9 cellular contexts compared by ENCODE assay signal in genomic region chr15:89089316-89090230, GRCh38. TPM values are rescaled to one million over a fixed set of nuclear protein-coding genes. Genes with fewer than 3 reads are reported as not detected.
DNase-seq lines count a peak whose midpoint lies in the region; ATAC-seq, FAIRE-seq and TF ChIP-seq lines count a peak whose summit lies in the region.
"Had no signal": no experiment of that assay in that cellular context is flagged by ENCODE, and none has a peak within 500 bp of the region (broad histone marks: within the 10 kb centered on the region; RNA-seq: fewer than 3 reads in every experiment).

No MANE protein-coding gene starts in this region.

- H3K27ac Mint-ChIP-seq in activated T-cell treated with anti-CD3 and anti-CD28 coated beads, Interleukin-2, amount 50 U/mL, for 72 hours: peak overlapping the region; percentile 99
- peak overlapping the region; percentile 90 for H3K27ac Mint-ChIP-seq in activated T-helper 17 cell treated with anti-CD3 and anti-CD28 coated beads, Interleukin-2, amount 50 U/mL, for 72 hours

- no peaks in the 10 kb centered on the region for H3K9me1 ChIP-seq in keratinocyte (ENCODE audit: control insufficient read depth, extremely low read depth, insufficient read depth, low read length)

- peak overlapping the region; percentile 95 for H3K4me2 ChIP-seq in keratinocyte (ENCODE audit: control insufficient read depth, extremely low read depth, insufficient read depth, low read depth, low read length)

- H3K9me3 ChIP-seq in keratinocyte (ENCODE audit: control insufficient read depth, low read depth, low read length): no peaks in the 10 kb centered on the region
- H3K9me3 ChIP-seq in thyroid gland: no peaks in the 10 kb centered on the region

- H3K4me3 ChIP-seq in keratinocyte (ENCODE audit: control insufficient read depth in 2 of 3, extremely low read depth in 1 of 3, insufficient read depth in 2 of 3, low read depth in 1 of 3, low read length in 3 of 3) (peak overlapping the region; percentile 76 to 95 (median 78)), thyroid gland (replicated peaks in 1 of 3) (peak overlapping the region in 1 of 3 donors; percentile 82)

- 85 to 92% methylated on average over 5 of the region's 5 CpGs for WGBS in thyroid gland, 2 donors

- peaks cover 34% of the 10 kb centered on the region for H3K4me1 ChIP-seq in keratinocyte (ENCODE audit: control insufficient read depth, extremely low read depth, insufficient read depth, low read length)
- peaks cover 16 to 22% of the 10 kb centered on the region in 2 donors for H3K4me1 ChIP-seq in thyroid gland

- H3K27ac ChIP-seq in keratinocyte (ENCODE audit: control insufficient read depth, insufficient read depth, low read length) (peak overlapping the region; percentile 66), thyroid gland (peak overlapping the region in 2 of 3 donors; percentile 79 to 86)

- peaks cover 3 to 7% of the 10 kb centered on the region in 2 donors for H3K36me3 Mint-ChIP-seq in activated T-cell treated with anti-CD3 and anti-CD28 coated beads, Interleukin-2, amount 50 U/mL, for 72 hours (ENCODE audit: insufficient read depth in 2 of 2)
- peaks cover 10% of the 10 kb centered on the region for H3K36me3 Mint-ChIP-seq in activated T-cell treated with anti-CD3 and anti-CD28 coated beads, Interleukin-2, amount 50 U/mL, for 4 hours (ENCODE audit: insufficient read depth)
- H3K36me3 Mint-ChIP-seq in activated T-helper 17 cell treated with anti-CD3 and anti-CD28 coated beads, Interleukin-2, amount 50 U/mL, for 72 hours (ENCODE audit: low read depth): peaks cover 24% of the 10 kb centered on the region

- peaks cover 35% of the 10 kb centered on the region for H3K79me2 ChIP-seq in keratinocyte (ENCODE audit: control insufficient read depth, insufficient read depth, low read length)

- H4K20me1 ChIP-seq in keratinocyte (ENCODE audit: control insufficient read depth, extremely low read depth, insufficient read depth, low read length): no peaks in the 10 kb centered on the region

- no peak for DNase-seq in activated T-cell treated with anti-CD3 and anti-CD28 coated beads, Interleukin-2, amount 50 U/mL, for 72 hours
- no peak for DNase-seq in activated T-cell treated with anti-CD3 and anti-CD28 coated beads, Interleukin-2, amount 50 U/mL, for 4 hours
- no peak for DNase-seq in keratinocyte (ENCODE audit: low read depth, low spot score)
- no peak for DNase-seq in thyroid gland
- DNase-seq in NCI-H524 treated with DMSO at 0.1 percent for 48 hours (lab: John Stamatoyannopoulos, UW): no peak
- no peak for DNase-seq in NCI-H345 treated with DMSO at 0.1 percent for 48 hours (lab: John Stamatoyannopoulos, UW; ENCODE audit: unreplicated experiment)
- no peak for DNase-seq in SHP77 treated with DMSO at 0.1 percent for 48 hours (lab: John Stamatoyannopoulos, UW)

- ATAC-seq in activated T-cell treated with anti-CD3 and anti-CD28 coated beads, Interleukin-2, amount 50 U/mL, for 72 hours (replicated peaks in 1 of 2): no peak
- no peak for ATAC-seq in activated T-cell treated with anti-CD3 and anti-CD28 coated beads, Interleukin-2, amount 50 U/mL, for 4 hours
- no peak for ATAC-seq in activated T-helper 17 cell treated with anti-CD3 and anti-CD28 coated beads, Interleukin-2, amount 50 U/mL, for 72 hours (replicated peaks)

- no peak for FAIRE-seq in keratinocyte (lab: Jason Lieb, UNC)
- FAIRE-seq: G401.6 had no signal

- dilution Hi-C loops in keratinocyte (cut with MboI; ENCODE audit: extremely low pct_ligation_motif_present, low sequenced_read_pairs): no loop called here

- peaks cover 42% of the 10 kb centered on the region for H3K4me1 Mint-ChIP-seq in activated T-cell treated with anti-CD3 and anti-CD28 coated beads, Interleukin-2, amount 50 U/mL, for 72 hours (ENCODE audit: low read depth)
- H3K4me1 Mint-ChIP-seq in activated T-cell treated with anti-CD3 and anti-CD28 coated beads, Interleukin-2, amount 50 U/mL, for 4 hours (ENCODE audit: low read depth): peaks cover 43% of the 10 kb centered on the region
- peaks cover 34% of the 10 kb centered on the region for H3K4me1 Mint-ChIP-seq in activated T-helper 17 cell treated with anti-CD3 and anti-CD28 coated beads, Interleukin-2, amount 50 U/mL, for 72 hours

- H3K27me3 ChIP-seq in keratinocyte (ENCODE audit: control insufficient read depth, extremely low read depth, insufficient read depth, low read length) (no peaks in the 10 kb centered on the region), thyroid gland (no peaks in the 10 kb centered on the region)

- H3K27me3 Mint-ChIP-seq in activated T-cell treated with anti-CD3 and anti-CD28 coated beads, Interleukin-2, amount 50 U/mL, for 72 hours (ENCODE audit: low read depth): no peaks in the 10 kb centered on the region
- H3K27me3 Mint-ChIP-seq in activated T-cell treated with anti-CD3 and anti-CD28 coated beads, Interleukin-2, amount 50 U/mL, for 4 hours (ENCODE audit: low read depth): no peaks in the 10 kb centered on the region
- no peaks in the 10 kb centered on the region for H3K27me3 Mint-ChIP-seq in activated T-helper 17 cell treated with anti-CD3 and anti-CD28 coated beads, Interleukin-2, amount 50 U/mL, for 72 hours

- H3K36me3 ChIP-seq in keratinocyte (ENCODE audit: control insufficient read depth in 2 of 2, extremely low read depth in 1 of 2, insufficient read depth in 2 of 2, low read length in 2 of 2) (no peaks in the 10 kb centered on the region), thyroid gland (no peaks in the 10 kb centered on the region)

- no peaks in the 10 kb centered on the region for H3K9me3 Mint-ChIP-seq in activated T-cell treated with anti-CD3 and anti-CD28 coated beads, Interleukin-2, amount 50 U/mL, for 72 hours
- H3K9me3 Mint-ChIP-seq in activated T-cell treated with anti-CD3 and anti-CD28 coated beads, Interleukin-2, amount 50 U/mL, for 4 hours: no peaks in the 10 kb centered on the region
- H3K9me3 Mint-ChIP-seq in activated T-helper 17 cell treated with anti-CD3 and anti-CD28 coated beads, Interleukin-2, amount 50 U/mL, for 72 hours: no peaks in the 10 kb centered on the region

- H3K9ac ChIP-seq in keratinocyte (ENCODE audit: control insufficient read depth, extremely low read depth, insufficient read depth, low read length): peak overlapping the region; percentile 84

- TF ChIP-seq CTCF in keratinocyte (optimal IDR thresholded peaks at IDR 0.05 in 1 of 3, IDR thresholded peaks at IDR 0.05 in 1 of 3, conservative IDR thresholded peaks at IDR 0.05 in 1 of 3; ENCODE audit: extremely low read depth in 1 of 3, insufficient read depth in 2 of 3, low read length in 3 of 3) (no peak), thyroid gland (IDR thresholded peaks at IDR 0.05) (no peak)

- H3K4me3 Mint-ChIP-seq in activated T-cell treated with anti-CD3 and anti-CD28 coated beads, Interleukin-2, amount 50 U/mL, for 72 hours: no peak overlapping the region
- H3K4me3 Mint-ChIP-seq in activated T-cell treated with anti-CD3 and anti-CD28 coated beads, Interleukin-2, amount 50 U/mL, for 4 hours: no peak overlapping the region
- H3K4me3 Mint-ChIP-seq in activated T-helper 17 cell treated with anti-CD3 and anti-CD28 coated beads, Interleukin-2, amount 50 U/mL, for 72 hours: no peak overlapping the region

- intact Hi-C loops in thyroid gland (cut with DNase I): no loop called here

- no peak for TF ChIP-seq POLR2A in thyroid gland (IDR thresholded peaks at IDR 0.05)

- H2AFZ ChIP-seq in keratinocyte (ENCODE audit: control insufficient read depth, low read length): no peak overlapping the region

RNA-seq across cellular contexts. Expression of gene ABHD2, which starts 1.3 kb away (rescaled TPM):
- 10 to 100 TPM; 36.8 to 44.1 TPM for total RNA-seq in activated T-cell treated with anti-CD3 and anti-CD28 coated beads, Interleukin-2, amount 50 U/mL, for 72 hours
- 10 to 100 TPM; 48.9 to 72.6 (median 64.1) TPM for total RNA-seq in activated T-cell treated with anti-CD3 and anti-CD28 coated beads, Interleukin-2, amount 50 U/mL, for 4 hours
- 10 to 100 TPM; 40.1 to 47.7 TPM for total RNA-seq in activated T-helper 17 cell treated with anti-CD3 and anti-CD28 coated beads, Interleukin-2, amount 50 U/mL, for 72 hours
- 22.8 to 32.9 TPM (median 23.0 TPM) in 3 replicates for polyA plus RNA-seq in keratinocyte
- 13.4 TPM for polyA plus RNA-seq in keratinocyte (2011; ENCODE audit: low read depth)
- polyA plus RNA-seq in keratinocyte (2011; cell fraction: cytosol; rRNA removed): 10.2 and 12.6 TPM in 2 replicates
- polyA plus RNA-seq in keratinocyte (2011; cell fraction: nucleus; rRNA removed): 32.7 and 34.4 TPM in 2 replicates
- 6.4 and 23.6 TPM in 2 replicates for polyA plus RNA-seq in keratinocyte (2012; ENCODE audit: low replicate concordance)
- 74.6 to 119 TPM (median 84.7 TPM) in 3 replicates for polyA minus RNA-seq in keratinocyte
- 16.1 TPM for polyA minus RNA-seq in keratinocyte (2011; cell fraction: cytosol; rRNA and poly(A)+ RNA removed)
- polyA minus RNA-seq in keratinocyte (2011; cell fraction: nucleus; rRNA and poly(A)+ RNA removed): 36.3 and 71.1 TPM in 2 replicates
- 10 to 100 TPM; 52.0 to 74.4 (median 66.2) TPM for total RNA-seq in thyroid gland
